ENCODE assay signal across 10 cellular contexts in genomic region chr15:99731336-99732267, GRCh38. TPM values are rescaled to one million over a fixed set of nuclear protein-coding genes. Genes with fewer than 3 reads are reported as not detected.
DNase-seq lines count a peak whose midpoint lies in the region; ATAC-seq, FAIRE-seq and TF ChIP-seq lines count a peak whose summit lies in the region.
"Had no signal": no experiment of that assay in that cellular context is flagged by ENCODE, and none has a peak within 500 bp of the region (broad histone marks: within the 10 kb centered on the region; RNA-seq: fewer than 3 reads in every experiment).

No MANE protein-coding gene starts in this region.

- H3K79me2 ChIP-seq in SK-N-SH (ENCODE audit: insufficient read depth): no peaks in the 10 kb centered on the region

- POLR2A ChIA-PET in SK-N-SH (lab: Yijun Ruan, JAX): no interaction called here

- H3F3A ChIP-seq in SK-N-SH (replicated peaks; ENCODE audit: insufficient read depth): no peaks in the 10 kb centered on the region

- ATAC-seq in SK-N-SH treated with all-trans-retinoic acid at 6 μM for 48 hours: no peak
- no peak for ATAC-seq in stimulated activated effector memory CD8-positive, alpha-beta T cell treated with anti-CD3 and anti-CD28 coated beads, Interleukin-12 subunit alpha, Interleukin-12 subunit beta, amount 100 ng/mL, for 72 hours

- no peaks in the 10 kb centered on the region for H3K36me3 ChIP-seq in SK-N-SH (replicated peaks in 1 of 2; ENCODE audit: control insufficient read depth in 1 of 2, insufficient read depth in 2 of 2, low read length in 1 of 2)
- peaks cover 5 to 17% of the 10 kb centered on the region in 2 donors for H3K36me3 ChIP-seq in ascending aorta

- H3K9me2 ChIP-seq in SK-N-SH: no peaks in the 10 kb centered on the region

- H3K27me3 ChIP-seq in SK-N-SH (ENCODE audit: insufficient read depth) (no peaks in the 10 kb centered on the region), ascending aorta (no peaks in the 10 kb centered on the region)

- TF ChIP-seq CTCF in SK-N-SH (IDR thresholded peaks at IDR 0.05) (no peak), ascending aorta (IDR thresholded peaks at IDR 0.05) (no peak)

- H3K9ac ChIP-seq in SK-N-SH: no peak overlapping the region

- CTCF ChIA-PET in SK-N-SH (lab: Yijun Ruan, JAX): interaction anchor here (1.0 to 4.4 kb wide), 4 partner anchors 25 to 459 kb away, joined by 3 to 28 read pairs (median 12); no protein-coding TSS in a partner anchor

- DNase-seq in SK-N-SH (no peak), ascending aorta (ENCODE audit: low spot score in 2 of 2) (no peak), urothelium cell line (ENCODE audit: low spot score) (no peak), NAMALWA (ENCODE audit: low spot score) (no peak)
- no peak for DNase-seq in stimulated activated effector memory CD8-positive, alpha-beta T cell treated with anti-CD3 and anti-CD28 coated beads, Interleukin-12 subunit alpha, Interleukin-12 subunit beta, amount 100 ng/mL, for 72 hours (ENCODE audit: low spot score in 2 of 2)
- no peak for DNase-seq in activated CD4-positive, CD25-positive, alpha-beta regulatory T cell treated with anti-CD3 and anti-CD28 coated beads, Interleukin-2, amount 50 U/mL, for 72 hours

- 91% methylated on average over 16 of the region's 30 CpGs for WGBS in SK-N-SH (ENCODE audit: low lambda C conversion rate)

- intact Hi-C loops in ascending aorta (cut with DNase I): loop anchor here (2.0 to 10.0 kb wide), 2 partner anchors 23 to 627 kb away; partner anchors contain the start of gene SYNM

- peak overlapping the region; percentile 100 for H3K4me2 ChIP-seq in SK-N-SH

- no peak overlapping the region for H2AFZ ChIP-seq in SK-N-SH (ENCODE audit: low read depth)

- H3K9me3 Mint-ChIP-seq in stimulated activated effector memory CD8-positive, alpha-beta T cell treated with anti-CD3 and anti-CD28 coated beads, Interleukin-12 subunit alpha, Interleukin-12 subunit beta, amount 100 ng/mL, for 72 hours: no peaks in the 10 kb centered on the region

- no peak for TF ChIP-seq RAD21 in SK-N-SH (IDR thresholded peaks at IDR 0.05; ENCODE audit: low read length)

- no peak overlapping the region for H3K27ac Mint-ChIP-seq in stimulated activated effector memory CD8-positive, alpha-beta T cell treated with anti-CD3 and anti-CD28 coated beads, Interleukin-12 subunit alpha, Interleukin-12 subunit beta, amount 100 ng/mL, for 72 hours

- no peaks in the 10 kb centered on the region for H4K20me1 ChIP-seq in SK-N-SH (ENCODE audit: insufficient read depth)

- H3K27ac ChIP-seq in SK-N-SH (ENCODE audit: low read depth in 2 of 2, low read length in 1 of 2): no peak overlapping the region
- H3K27ac ChIP-seq in ascending aorta: peak overlapping the region in 1 of 2 donors; percentile 83
- H3K27ac ChIP-seq: 22Rv1 had no signal

- FAIRE-seq in urothelium cell line (lab: Jason Lieb, UNC): no peak
- FAIRE-seq: frontal cortex had no signal

- H3K36me3 Mint-ChIP-seq in stimulated activated effector memory CD8-positive, alpha-beta T cell treated with anti-CD3 and anti-CD28 coated beads, Interleukin-12 subunit alpha, Interleukin-12 subunit beta, amount 100 ng/mL, for 72 hours: no peaks in the 10 kb centered on the region

- peaks cover 17% of the 10 kb centered on the region for H3K4me1 Mint-ChIP-seq in stimulated activated effector memory CD8-positive, alpha-beta T cell treated with anti-CD3 and anti-CD28 coated beads, Interleukin-12 subunit alpha, Interleukin-12 subunit beta, amount 100 ng/mL, for 72 hours

- peak overlapping the region in 1 of 2 experiments; percentile 83; a peak in 1 of 4 replicates for H3K4me3 ChIP-seq in SK-N-SH (ENCODE audit: low read depth in 2 of 2, low read length in 1 of 2)
- peak overlapping the region; percentile 79 to 81 for H3K4me3 ChIP-seq in ascending aorta
- peak overlapping the region; percentile 75; the same call in 1 of the 2 replicates for H3K4me3 ChIP-seq in iPS-18c (ENCODE audit: insufficient read depth, low read depth, low read length)

- TF ChIP-seq EP300 in SK-N-SH (IDR thresholded peaks at IDR 0.05; ENCODE audit: borderline replicate concordance in 1 of 2, low read depth in 1 of 2, low read length in 1 of 2): no peak

- H3K4me1 ChIP-seq in SK-N-SH (ENCODE audit: control insufficient read depth in 1 of 2, insufficient read depth in 2 of 2, low read depth in 1 of 2, low read length in 1 of 2) (peaks cover 0 to 15% of the 10 kb centered on the region in 2 experiments; a peak in 1 of 4 replicates), ascending aorta (peaks cover 0 to 21% of the 10 kb centered on the region in 2 donors)

- peak overlapping the region; percentile 77 for H3K4me3 Mint-ChIP-seq in stimulated activated effector memory CD8-positive, alpha-beta T cell treated with anti-CD3 and anti-CD28 coated beads, Interleukin-12 subunit alpha, Interleukin-12 subunit beta, amount 100 ng/mL, for 72 hours

- H3K9me3 ChIP-seq in SK-N-SH (no peaks in the 10 kb centered on the region), ascending aorta (no peaks in the 10 kb centered on the region), iPS-18c (ENCODE audit: control insufficient read depth, insufficient read depth, low read length) (no peaks in the 10 kb centered on the region)

TF ChIP-seq in SK-N-SH, 30 proteins besides CTCF, POLR2A, EP300 and RAD21 (continues in another document):
- TF ChIP-seq IRF3 (IDR thresholded peaks at IDR 0.05; ENCODE audit: low read depth, low read length) (no peak), NFIC (IDR thresholded peaks at IDR 0.05; ENCODE audit: borderline replicate concordance) (no peak), ELF1 (IDR thresholded peaks at IDR 0.05) (no peak), MEF2A (IDR thresholded peaks at IDR 0.05; ENCODE audit: borderline replicate concordance, low read depth) (no peak), USF1 (IDR thresholded peaks at IDR 0.05; ENCODE audit: borderline replicate concordance, low read depth) (no peak), SMC3 (IDR thresholded peaks at IDR 0.05; ENCODE audit: low read depth, low read length) (no peak), RCOR1 (IDR thresholded peaks at IDR 0.05; ENCODE audit: low read length) (no peak), SIN3A (IDR thresholded peaks at IDR 0.05; ENCODE audit: borderline replicate concordance, low read depth, low read length) (no peak), RFX5 (IDR thresholded peaks at IDR 0.05; ENCODE audit: low read length) (no peak), EZH2phosphoT487 (IDR thresholded peaks at IDR 0.05; ENCODE audit: borderline replicate concordance, low read depth) (no peak), FOSL2 (IDR thresholded peaks at IDR 0.05; ENCODE audit: borderline replicate concordance, low read depth) (no peak), POLR2AphosphoS5 (IDR thresholded peaks at IDR 0.05; ENCODE audit: low read depth, low read length) (no peak)

TF ChIP-seq in SK-N-SH treated with all-trans-retinoic acid at 6 μM for 48 hours, 23 proteins besides CTCF, POLR2A, EP300 and RAD21:
- TF ChIP-seq ISL1 (CRISPR knock-in tag; IDR thresholded peaks at IDR 0.05): no peak
- no peak for TF ChIP-seq POU6F1 (CRISPR knock-in tag; IDR thresholded peaks at IDR 0.05; ENCODE audit: borderline replicate concordance, low read depth)
- TF ChIP-seq RARB (CRISPR knock-in tag; IDR thresholded peaks at IDR 0.05): no peak
- no peak for TF ChIP-seq TOX (CRISPR knock-in tag; IDR thresholded peaks at IDR 0.05; ENCODE audit: borderline replicate concordance)

RNA-seq across cellular contexts. Expression of gene LYSMD4, which starts 1.6 kb away (rescaled TPM):
- polyA plus RNA-seq in SK-N-SH (2012; rRNA removed): 5.1 and 6.1 TPM in 2 replicates
- polyA plus RNA-seq in SK-N-SH (2012; cell fraction: cytosol; rRNA removed): 3.2 and 4.7 TPM in 2 replicates
- 14.2 and 18.0 TPM in 2 replicates for polyA plus RNA-seq in SK-N-SH (2012; cell fraction: nucleus; rRNA removed)
- total RNA-seq in ascending aorta: not detected
